6 cellular contexts compared by ENCODE assay signal in genomic region chr2:27407798-27408491, GRCh38.
DNase-seq lines count a peak whose midpoint lies in the region; ATAC-seq and TF ChIP-seq lines count a peak whose summit lies in the region.

No MANE protein-coding gene starts in this region.

- peaks cover 12% of the 10 kb centered on the region for H3K4me1 ChIP-seq in mucosa of stomach (ENCODE audit: control insufficient read depth, insufficient read depth, low read length)

- no peak for ATAC-seq in HG02763 (IDR thresholded peaks at IDR 0.05; ENCODE audit: unreplicated experiment)
- ATAC-seq in HG03571 (IDR thresholded peaks at IDR 0.05; ENCODE audit: unreplicated experiment) = no peak

- H3K9me3 ChIP-seq in mucosa of stomach (ENCODE audit: control insufficient read depth, low read length) = no peaks in the 10 kb centered on the region

- H3K36me3 ChIP-seq in mucosa of stomach (ENCODE audit: control insufficient read depth, insufficient read depth, low read length) = no peaks in the 10 kb centered on the region

- H3K4me3 ChIP-seq in astrocyte of the cerebellum (ENCODE audit: low read depth, low read length) (peak overlapping the region; percentile 96), mucosa of stomach (ENCODE audit: low read length) (no peak overlapping the region)

- peak overlapping the region; percentile 80 for H3K9ac ChIP-seq in mucosa of stomach (ENCODE audit: low read length)

- in situ Hi-C loops in astrocyte of the cerebellum (cut with HindIII; ENCODE audit: low sequenced_read_pairs) = no loop called here

- peak; percentile 38 for DNase-seq in DMS79 treated with DMSO at 0.1 percent for 48 hours (lab: John Stamatoyannopoulos, UW)
- DNase-seq in NCI-H1092 treated with DMSO at 0.1 percent for 48 hours (lab: John Stamatoyannopoulos, UW) = peak; percentile 66
- DNase-seq in astrocyte of the cerebellum (ENCODE audit: low read depth) = peak; percentile 48

- no peaks in the 10 kb centered on the region for H3K27me3 ChIP-seq in mucosa of stomach (ENCODE audit: control insufficient read depth, insufficient read depth, low read length)

- peak; percentile 58 for TF ChIP-seq CTCF in astrocyte of the cerebellum (IDR thresholded peaks at IDR 0.05; ENCODE audit: low read depth, low read length, missing control alignments)
